ENCODE assay signal across 20 cellular contexts in the genomic region with DNA sequence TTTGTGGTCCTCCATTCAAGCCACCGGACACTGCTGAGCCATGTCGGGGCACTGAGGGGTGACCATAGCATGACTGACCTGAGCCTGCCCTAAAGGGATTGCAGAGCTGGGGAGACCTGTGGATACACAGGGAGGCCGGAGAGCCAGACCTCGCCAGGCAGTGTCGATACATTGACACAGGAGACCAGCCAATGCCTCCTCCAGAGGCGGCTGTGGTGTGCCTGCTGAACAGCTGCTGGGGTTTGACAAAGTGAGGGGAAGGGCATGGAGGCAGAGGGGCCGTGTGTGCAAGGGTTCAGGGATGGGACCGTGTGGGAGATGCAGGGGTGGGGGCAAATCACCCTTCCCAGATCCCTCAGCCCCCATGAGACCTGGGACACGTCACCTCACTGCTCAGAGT. TPM values are rescaled to one million over a fixed set of nuclear protein-coding genes. Genes with fewer than 3 reads are reported as not detected.
DNase-seq lines count a peak whose midpoint lies in the region; ATAC-seq and TF ChIP-seq lines count a peak whose summit lies in the region.
"Had no signal": no experiment of that assay in that cellular context is flagged by ENCODE, and none has a peak within 500 bp of the region (broad histone marks: within the 10 kb centered on the region; RNA-seq: fewer than 3 reads in every experiment).

No MANE protein-coding gene starts in this region.

- no peak overlapping the region for H3K9ac ChIP-seq in BLaER1 treated with 17β-estradiol and CSF1 and Interleukin-3, amounts not matched to agents 10 nM and 100 nM

- H3K27me3 ChIP-seq in BLaER1 treated with 17β-estradiol and CSF1 and Interleukin-3, amounts not matched to agents 10 nM and 100 nM: no peaks in the 10 kb centered on the region
- no peaks in the 10 kb centered on the region for H3K27me3 ChIP-seq in osteoblast (ENCODE audit: insufficient read depth, low read length)
- H3K27me3 ChIP-seq: BE2C had no signal

- TF ChIP-seq CTCF in chondrocyte (IDR thresholded peaks at IDR 0.05): no peak
- TF ChIP-seq CTCF in osteoblast (IDR thresholded peaks at IDR 0.05; ENCODE audit: extremely low read depth, low read depth, low read length): no peak

- H3K36me3 Mint-ChIP-seq in chondrocyte (ENCODE audit: low read depth): no peaks in the 10 kb centered on the region
- H3K36me3 Mint-ChIP-seq: CD4-positive, alpha-beta memory T cell had no signal

- ATAC-seq in GM18861 (IDR thresholded peaks at IDR 0.05; ENCODE audit: unreplicated experiment) (no peak), GM21390 (IDR thresholded peaks at IDR 0.05; ENCODE audit: unreplicated experiment) (no peak)
- ATAC-seq: A549 had no signal

- H3K4me3 Mint-ChIP-seq in chondrocyte (ENCODE audit: unreplicated experiment): no peak overlapping the region
- H3K4me3 Mint-ChIP-seq: CD4-positive, alpha-beta memory T cell had no signal

- no peak overlapping the region for H2AFZ ChIP-seq in osteoblast (ENCODE audit: low read length)

- H3K27me3 Mint-ChIP-seq in chondrocyte (ENCODE audit: low read depth): peaks cover 47% of the 10 kb centered on the region

- H3K4me1 ChIP-seq in BLaER1 treated with 17β-estradiol and CSF1 and Interleukin-3, amounts not matched to agents 10 nM and 100 nM: peaks cover 12 to 35% (median 21%) of the 10 kb centered on the region in 10 experiments
- H3K4me1 ChIP-seq in osteoblast (ENCODE audit: insufficient read depth, low read length): no peaks in the 10 kb centered on the region
- H3K4me1 ChIP-seq: BE2C had no signal

- no peak overlapping the region for H3K27ac ChIP-seq in BLaER1 treated with 17β-estradiol and CSF1 and Interleukin-3, amounts not matched to agents 10 nM and 100 nM
- H3K27ac ChIP-seq in osteoblast (ENCODE audit: low read depth, low read length): no peak overlapping the region
- H3K27ac ChIP-seq: A549 had no signal

- peak overlapping the region in 7 of 11 experiments; percentile 29 to 56 (median 48); a peak in 5 of 22 replicates for H3K4me2 ChIP-seq in BLaER1 treated with 17β-estradiol and CSF1 and Interleukin-3, amounts not matched to agents 10 nM and 100 nM
- H3K4me2 ChIP-seq in osteoblast (ENCODE audit: insufficient read depth, low read length): no peak overlapping the region
- H3K4me2 ChIP-seq: A549 had no signal

- H3K9me3 Mint-ChIP-seq in chondrocyte (ENCODE audit: low read depth): no peaks in the 10 kb centered on the region
- H3K9me3 Mint-ChIP-seq: CD4-positive, alpha-beta memory T cell had no signal

- 0 out of 22 replicates have a peak, but pooled peaks cover 0 to 5% (median 0%) of the 10 kb centered on the region in 11 experiments for H3K9me3 ChIP-seq in BLaER1 treated with 17β-estradiol and CSF1 and Interleukin-3, amounts not matched to agents 10 nM and 100 nM (replicated peaks in 1 of 11)
- no peaks in the 10 kb centered on the region for H3K9me3 ChIP-seq in osteoblast (ENCODE audit: low read depth, low read length)
- H3K9me3 ChIP-seq: A549, BE2C had no signal

- DNase-seq in chondrocyte (ENCODE audit: low spot score) (peak; percentile 54), osteoblast (ENCODE audit: insufficient read length, low spot score, missing footprints) (peak; percentile 27)
- no peak for DNase-seq in stimulated activated CD4-positive, alpha-beta T cell treated with anti-CD3 and anti-CD28 coated beads, Interleukin-15, amount 100 ng/mL, for 24 hours
- DNase-seq: 8988T; ACHN; AML-193; BE2C; Calu3; CD4-positive, alpha-beta memory T cell; COR-L47; DMS53; DMS79 treated with DMSO at 0.1 percent for 48 hours; GF-D8; GOT3; H7; HCEC 1CT had no signal

- H4K20me1 ChIP-seq in BLaER1 treated with 17β-estradiol and CSF1 and Interleukin-3, amounts not matched to agents 10 nM and 100 nM: peaks cover 0 to 6% (median 0%) of the 10 kb centered on the region in 11 experiments; a peak in 2 of 22 replicates
- H4K20me1 ChIP-seq in osteoblast (ENCODE audit: insufficient read depth, low read length): no peaks in the 10 kb centered on the region

- H3K4me1 Mint-ChIP-seq in chondrocyte (ENCODE audit: low read depth): no peaks in the 10 kb centered on the region
- H3K4me1 Mint-ChIP-seq: CD4-positive, alpha-beta memory T cell had no signal

- no peak overlapping the region for H3K4me3 ChIP-seq in BLaER1 treated with 17β-estradiol and CSF1 and Interleukin-3, amounts not matched to agents 10 nM and 100 nM
- H3K4me3 ChIP-seq in osteoblast (ENCODE audit: insufficient read depth, low read length): no peak overlapping the region
- H3K4me3 ChIP-seq: A549 had no signal

- no peaks in the 10 kb centered on the region for H3K36me3 ChIP-seq in BLaER1 treated with 17β-estradiol and CSF1 and Interleukin-3, amounts not matched to agents 10 nM and 100 nM
- no peaks in the 10 kb centered on the region for H3K36me3 ChIP-seq in osteoblast (ENCODE audit: insufficient read depth, low read length)
- H3K36me3 ChIP-seq: BE2C had no signal

- no peaks in the 10 kb centered on the region for H3K79me2 ChIP-seq in osteoblast (ENCODE audit: insufficient read depth, low read length)

- H3K27ac Mint-ChIP-seq in chondrocyte (ENCODE audit: unreplicated experiment): no peak overlapping the region

RNA-seq across cellular contexts. Expression of a gene that starts 48.0 kb away (rescaled TPM):
- total RNA-seq in chondrocyte (0.10 to 0.94 TPM (median 0.13 TPM) in 3 replicates), osteoblast (under 0.01 TPM in 1 of 2 replicates, not detected in the other)
- total RNA-seq: CD4-positive, alpha-beta memory T cell had no signal
